In genomic region chr14:105165134-105165704, GRCh38 we compare ENCODE assay signal across 12 cellular contexts.
DNase-seq lines count a peak whose midpoint lies in the region; TF ChIP-seq lines count a peak whose summit lies in the region.
"Had no signal": no experiment of that assay in that cellular context is flagged by ENCODE, and none has a peak within 500 bp of the region (broad histone marks: within the 10 kb centered on the region; RNA-seq: fewer than 3 reads in every experiment).

No MANE protein-coding gene starts in this region.

- H3K27me3 Mint-ChIP-seq in nephron (ENCODE audit: low read depth) = peaks cover 20% of the 10 kb centered on the region

- no peaks in the 10 kb centered on the region for H3K36me3 Mint-ChIP-seq in nephron (ENCODE audit: low read depth)
- H3K36me3 Mint-ChIP-seq: activated naive CD8-positive, alpha-beta T cell treated with anti-CD3 and anti-CD28 coated beads for 36 hours had no signal

- DNase-seq in DMS53 treated with DMSO at 0.1 percent for 48 hours (lab: John Stamatoyannopoulos, UW; ENCODE audit: unreplicated experiment) = peak; percentile 31
- DNase-seq in NCI-H146 treated with DMSO at 0.1 percent for 48 hours (lab: John Stamatoyannopoulos, UW; ENCODE audit: unreplicated experiment) = peak; percentile 95
- peak; percentile 73 for DNase-seq in SHP77 treated with DMSO at 0.1 percent for 48 hours (lab: John Stamatoyannopoulos, UW)
- DNase-seq in OCI-M1 (lab: John Stamatoyannopoulos, UW) = no peak
- no peak for DNase-seq in stimulated activated CD4-positive, alpha-beta T cell treated with anti-CD3 and anti-CD28 coated beads, Interleukin-1b, Interleukin-23, amount 100 ng/mL, for 48 hours
- no peak for DNase-seq in midbrain (lab: John Stamatoyannopoulos, UW)
- DNase-seq in activated gamma-delta T cell (lab: John Stamatoyannopoulos, UW) = no peak
- DNase-seq: activated naive CD8-positive, alpha-beta T cell treated with anti-CD3 and anti-CD28 coated beads for 36 hours; CD4-positive, alpha-beta T cell; NCI-H1092; right cardiac atrium had no signal

- H3K9me3 Mint-ChIP-seq in nephron = no peaks in the 10 kb centered on the region
- H3K9me3 Mint-ChIP-seq: activated naive CD8-positive, alpha-beta T cell treated with anti-CD3 and anti-CD28 coated beads for 36 hours; CD4-positive, alpha-beta T cell had no signal

- no peak for TF ChIP-seq CTCF in nephron (IDR thresholded peaks at IDR 0.05; ENCODE audit: unreplicated experiment in 3 of 3)

- peak overlapping the region in 2 of 3 experiments; percentile 37 to 53 for H3K4me3 Mint-ChIP-seq in nephron
- H3K4me3 Mint-ChIP-seq: activated naive CD8-positive, alpha-beta T cell treated with anti-CD3 and anti-CD28 coated beads for 36 hours; CD4-positive, alpha-beta T cell had no signal

- H3K27ac Mint-ChIP-seq in nephron = no peak overlapping the region
- H3K27ac Mint-ChIP-seq: activated naive CD8-positive, alpha-beta T cell treated with anti-CD3 and anti-CD28 coated beads for 36 hours; CD4-positive, alpha-beta T cell had no signal

- peaks cover 17% of the 10 kb centered on the region for H3K4me1 Mint-ChIP-seq in nephron

Comparison
In these comparisons a context has a peak if more than half of its experiments do, and no peak if none do; other contexts are left out.
1. DNase-seq: peak in DMS53 treated with DMSO at 0.1 percent for 48 hours (single experiment), NCI-H146 treated with DMSO at 0.1 percent for 48 hours (single experiment) and SHP77 treated with DMSO at 0.1 percent for 48 hours (single experiment); none in OCI-M1 (single experiment), stimulated activated CD4-positive, alpha-beta T cell treated with anti-CD3 and anti-CD28 coated beads, Interleukin-1b, Interleukin-23, amount 100 ng/mL, for 48 hours (single experiment), midbrain (single experiment) and activated gamma-delta T cell (single experiment).